ENCODE assay signal across 8 cellular contexts in the genomic region with DNA sequence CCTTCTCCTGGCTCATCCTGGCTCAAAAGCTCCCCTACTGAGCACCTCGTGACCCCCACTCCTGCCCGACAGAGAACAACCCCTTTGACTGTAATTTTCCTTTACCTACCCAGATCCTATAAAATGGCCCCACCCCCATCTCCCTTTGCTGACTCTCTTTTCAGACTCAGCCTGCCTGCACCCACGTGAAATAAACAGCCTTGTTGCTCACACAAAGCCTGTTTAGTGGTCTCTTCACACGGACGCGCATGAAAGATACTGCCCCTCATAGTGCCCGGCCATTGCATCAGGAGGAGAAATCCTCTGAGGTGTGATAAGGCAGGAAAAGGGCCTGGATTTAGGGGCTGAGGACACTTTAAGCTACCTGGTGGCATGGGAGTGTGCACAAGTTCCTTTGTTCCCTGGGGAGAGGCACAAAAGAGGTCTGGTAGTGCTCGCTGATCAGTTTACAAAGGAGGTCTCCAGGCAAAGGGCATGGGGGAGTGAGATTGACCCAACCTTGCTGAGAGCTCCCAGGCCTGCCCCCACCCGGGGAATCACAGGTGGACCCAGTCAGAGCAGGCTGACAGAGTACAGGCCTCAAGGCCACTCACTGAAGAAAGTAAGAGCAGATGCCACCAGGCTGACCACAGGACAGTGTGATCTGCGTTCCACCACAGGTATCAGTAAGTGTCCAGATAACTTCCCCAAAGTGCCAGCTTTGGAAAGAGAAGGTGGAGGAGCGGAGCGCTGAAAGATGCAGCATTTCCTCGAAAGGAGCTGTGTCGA. TPM values are rescaled to one million over a fixed set of nuclear protein-coding genes. Genes with fewer than 3 reads are reported as not detected.
DNase-seq lines count a peak whose midpoint lies in the region; ATAC-seq and TF ChIP-seq lines count a peak whose summit lies in the region.
"Not testable (repeated sequence)": the region's sequence is repeated elsewhere in the genome, so short reads cannot be mapped to it uniquely, and the experiment has no call there.

No MANE protein-coding gene starts in this region.

- H3K27me3 Mint-ChIP-seq in GM23338 (ENCODE audit: insufficient read depth, low read depth, poor library complexity); activated B cell treated with CpG ODN at 0.5 μM for 24 hours; endodermal cell (ENCODE audit: insufficient read depth); naive B cell; stimulated activated memory B cell treated with anti-CD40 and anti-IgM and Interleukin-4, amounts not matched to agents 10 μg/mL and 1 μg/mL and 100 μg/mL, for 72 hours: not testable (repeated sequence)

- DNase-seq in ELF-1 (ENCODE audit: low read depth, low spot score) (peak; percentile 62), GM23338 (ENCODE audit: low spot score) (peak; percentile 33), Karpas-422 (peak; percentile 29), endodermal cell (peak; percentile 82), iPS-NIHi7 (ENCODE audit: extremely low spot score) (peak; percentile 30)
- DNase-seq in activated B cell treated with CpG ODN at 0.5 μM for 24 hours, naive B cell: not testable (repeated sequence)

- 52 to 69% methylated on average over 8 to 12 of the region's 14 CpGs for WGBS in endodermal cell (ENCODE audit: insufficient coverage in 1 of 2, insufficient read length in 1 of 2), 2 experiments

- H3K9me2 ChIP-seq in GM23338 (ENCODE audit: insufficient read depth); Karpas-422 (replicated peaks; ENCODE audit: insufficient read depth, low read length): not testable (repeated sequence)

- H3K9ac ChIP-seq in Karpas-422 (ENCODE audit: low read length): not testable (repeated sequence)
- H3K9ac ChIP-seq in endodermal cell (ENCODE audit: extremely low read depth, low read length, poor library complexity, severe bottlenecking): peak overlapping the region; percentile 71

- not testable (repeated sequence) for H3K9me3 ChIP-seq in Karpas-422 (ENCODE audit: low read length); endodermal cell (ENCODE audit: control insufficient read depth, low read length)

- not testable (repeated sequence) for H3K9me3 Mint-ChIP-seq in GM23338; activated B cell treated with CpG ODN at 0.5 μM for 24 hours; endodermal cell; naive B cell; stimulated activated memory B cell treated with anti-CD40 and anti-IgM and Interleukin-4, amounts not matched to agents 10 μg/mL and 1 μg/mL and 100 μg/mL, for 72 hours

- not testable (repeated sequence) for H3K27me3 ChIP-seq in GM23338 (ENCODE audit: insufficient read depth); Karpas-422 (ENCODE audit: low read length); endodermal cell (ENCODE audit: control insufficient read depth, insufficient read depth, low read length, poor library complexity, severe bottlenecking)

- peak overlapping the region; percentile 97 for H2AFZ ChIP-seq in GM23338
- not testable (repeated sequence) for H2AFZ ChIP-seq in Karpas-422 (ENCODE audit: low read length)

- intact Hi-C loops in activated B cell treated with CpG ODN at 0.5 μM for 24 hours (cut with micrococcal nuclease): not testable (repeated sequence)

- not testable (repeated sequence) for H3K4me1 Mint-ChIP-seq in GM23338
- H3K4me1 Mint-ChIP-seq in activated B cell treated with CpG ODN at 0.5 μM for 24 hours: peaks cover 31% of the 10 kb centered on the region
- peaks cover 29% of the 10 kb centered on the region for H3K4me1 Mint-ChIP-seq in endodermal cell
- peaks cover 17 to 32% (median 31%) of the 10 kb centered on the region in 3 donors for H3K4me1 Mint-ChIP-seq in naive B cell
- H3K4me1 Mint-ChIP-seq in stimulated activated memory B cell treated with anti-CD40 and anti-IgM and Interleukin-4, amounts not matched to agents 10 μg/mL and 1 μg/mL and 100 μg/mL, for 72 hours: peaks cover 18% of the 10 kb centered on the region

- not testable (repeated sequence) for H4K20me1 ChIP-seq in GM23338 (replicated peaks; ENCODE audit: insufficient read depth); Karpas-422 (ENCODE audit: insufficient read depth, low read depth, low read length)

- CTCF ChIA-PET in activated B cell treated with CpG ODN at 0.5 μM for 24 hours (lab: Charles Lee): interaction anchor here (1.5 to 1.7 kb wide), 2 partner anchors 47 to 149 kb away, joined by 4 to 5 read pairs; no protein-coding TSS in a partner anchor

- peak overlapping the region; percentile 91 for H3K27ac ChIP-seq in GM23338 (ENCODE audit: low read depth)
- not testable (repeated sequence) for H3K27ac ChIP-seq in Karpas-422 (ENCODE audit: low read length)
- peak overlapping the region; percentile 64 for H3K27ac ChIP-seq in endodermal cell (ENCODE audit: low read depth, low read length)

- H3K4me2 ChIP-seq in GM23338: peak overlapping the region; percentile 55; the same call in 1 of the 2 replicates
- H3K4me2 ChIP-seq in Karpas-422 (ENCODE audit: low read depth, low read length, poor library complexity, severe bottlenecking): peak overlapping the region; percentile 49

- H3K4me1 ChIP-seq in GM23338 (ENCODE audit: insufficient read depth): peaks cover 15% of the 10 kb centered on the region
- H3K4me1 ChIP-seq in Karpas-422 (ENCODE audit: low read length): peaks cover 14% of the 10 kb centered on the region
- not testable (repeated sequence) for H3K4me1 ChIP-seq in endodermal cell (ENCODE audit: control insufficient read depth, insufficient read depth, low read length)

- H3K4me3 ChIP-seq in GM23338: not testable (repeated sequence)
- H3K4me3 ChIP-seq in Karpas-422 (ENCODE audit: low read length) (peak overlapping the region; percentile 40; the same call in 1 of the 2 replicates), endodermal cell (ENCODE audit: low read length) (peak overlapping the region; percentile 29)

- not testable (repeated sequence) for H3F3A ChIP-seq in GM23338 (replicated peaks; ENCODE audit: low read depth)

- not testable (repeated sequence) for H3K36me3 ChIP-seq in GM23338 (ENCODE audit: insufficient read depth); Karpas-422 (ENCODE audit: insufficient read depth, low read length); endodermal cell (ENCODE audit: control insufficient read depth, insufficient read depth, low read length)

- POLR2A ChIA-PET in activated B cell treated with CpG ODN at 0.5 μM for 24 hours (lab: Charles Lee): interaction anchor here (0.9 to 7.5 kb wide), 13 partner anchors 9 to 148 kb away, joined by 3 to 148 read pairs (median 5); a partner anchor contains a TSS

- not testable (repeated sequence) for TF ChIP-seq CTCF in GM23338 (conservative IDR thresholded peaks at IDR 0.05; ENCODE audit: low read depth in 2 of 2); activated B cell treated with CpG ODN at 0.5 μM for 24 hours (IDR thresholded peaks at IDR 0.05); endodermal cell (conservative IDR thresholded peaks at IDR 0.05)

- not testable (repeated sequence) for H3K79me2 ChIP-seq in GM23338 (replicated peaks; ENCODE audit: insufficient read depth); Karpas-422 (ENCODE audit: low read length)

- not testable (repeated sequence) for H3K4me3 Mint-ChIP-seq in GM23338, endodermal cell
- peak overlapping the region; percentile 33 for H3K4me3 Mint-ChIP-seq in activated B cell treated with CpG ODN at 0.5 μM for 24 hours
- peak overlapping the region in 6 of 8 donors; percentile 26 to 81 (median 51) for H3K4me3 Mint-ChIP-seq in naive B cell
- H3K4me3 Mint-ChIP-seq in stimulated activated memory B cell treated with anti-CD40 and anti-IgM and Interleukin-4, amounts not matched to agents 10 μg/mL and 1 μg/mL and 100 μg/mL, for 72 hours: peak overlapping the region; percentile 65

- ATAC-seq in GM23338 (peak; percentile 95), activated B cell treated with CpG ODN at 0.5 μM for 24 hours (ENCODE audit: low read depth) (peak; percentile 8)
- not testable (repeated sequence) for ATAC-seq in naive B cell (ENCODE audit: low read depth in 2 of 2)
- peak; percentile 67 for ATAC-seq in stimulated activated memory B cell treated with anti-CD40 and anti-IgM and Interleukin-4, amounts not matched to agents 10 μg/mL and 1 μg/mL and 100 μg/mL, for 72 hours

- H3K27ac Mint-ChIP-seq in GM23338: peak overlapping the region; percentile 90
- H3K27ac Mint-ChIP-seq in activated B cell treated with CpG ODN at 0.5 μM for 24 hours; endodermal cell; stimulated activated memory B cell treated with anti-CD40 and anti-IgM and Interleukin-4, amounts not matched to agents 10 μg/mL and 1 μg/mL and 100 μg/mL, for 72 hours: not testable (repeated sequence)
- H3K27ac Mint-ChIP-seq in naive B cell: peak overlapping the region in 5 of 6 donors; percentile 14 to 95 (median 94)

- not testable (repeated sequence) for H3K36me3 Mint-ChIP-seq in GM23338 (ENCODE audit: low read depth); activated B cell treated with CpG ODN at 0.5 μM for 24 hours (ENCODE audit: low read depth); endodermal cell (ENCODE audit: low read depth); naive B cell; stimulated activated memory B cell treated with anti-CD40 and anti-IgM and Interleukin-4, amounts not matched to agents 10 μg/mL and 1 μg/mL and 100 μg/mL, for 72 hours

TF ChIP-seq in GM23338, 12 proteins besides CTCF, POLR2A, EP300 and RAD21:
- TF ChIP-seq ZNF331 (CRISPR knock-in tag; IDR thresholded peaks at IDR 0.05; ENCODE audit: low read depth): 0 out of 2 replicates have a peak, but pooled peaks have one; percentile 5

RNA-seq across cellular contexts. Expression of a gene that starts 17.8 kb away (rescaled TPM):
- total RNA-seq in GM23338 (2014; rRNA removed; shearing (Covaris generic)): not detected in 2 replicates
- polyA plus RNA-seq in GM23338 (2016; fragmentation: Nextera tagmentation; extraction: Ambion mirVana): 0.40 and 1.6 TPM in 2 replicates
- total RNA-seq in Karpas-422 (2014; rRNA removed; shearing (Covaris generic); ENCODE audit: low replicate concordance): 0.25 TPM in 1 of 2 replicates, not detected in the other
- 64.4 and 72.3 TPM in 2 replicates for total RNA-seq in activated B cell treated with CpG ODN at 0.5 μM for 24 hours
- under 1 TPM; 0.64 to 0.88 TPM for total RNA-seq in endodermal cell
- polyA plus RNA-seq in endodermal cell (2013, experiment 1 of 2): not detected
- not detected for polyA plus RNA-seq in endodermal cell (2013, experiment 2 of 2)
- 10 to 100 TPM in 3 of 6 donors, 1 to 10 TPM in 3; 6.1 to 35.9 (median 9.4) TPM for polyA plus RNA-seq in naive B cell (ENCODE audit: low read depth in 6 of 6)

Comparison
In these comparisons a context has a peak if more than half of its experiments do, and no peak if none do; other contexts are left out.
1. RNA of a gene that starts 17.8 kb away (total RNA-seq): 64.4 to 72.3 TPM in activated B cell treated with CpG ODN at 0.5 μM for 24 hours; 0.64 to 0.88 TPM in endodermal cell, 0.25 TPM in Karpas-422 and not detected in GM23338; every median in the first group is over 10 times any median in the second.